ENCODE assay signal across 9 cellular contexts in the genomic region with DNA sequence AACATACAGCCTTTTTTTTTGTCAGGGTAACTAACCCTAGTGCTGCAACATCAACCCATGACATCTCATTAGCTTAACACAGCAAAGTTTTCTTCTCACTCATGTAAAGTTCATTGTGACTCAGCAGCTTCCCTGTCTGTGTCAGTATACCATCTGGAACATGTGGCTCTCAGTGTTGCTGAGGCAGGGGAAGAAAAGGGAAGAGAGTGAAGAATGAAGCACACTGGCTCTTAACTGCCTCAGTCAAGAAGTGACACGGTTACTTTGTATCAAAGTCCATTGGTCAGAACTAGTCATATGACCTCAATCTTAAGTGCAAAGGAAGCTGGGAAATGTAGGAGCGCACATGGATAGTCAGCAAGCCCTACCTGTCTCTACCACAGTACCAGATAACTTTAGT.
A peak's percentile ranks its signal among the peaks of the same experiment; 100 is the strongest.
DNase-seq lines count a peak whose midpoint lies in the region; ATAC-seq, FAIRE-seq and TF ChIP-seq lines count a peak whose summit lies in the region.
"Had no signal": no experiment of that assay in that cellular context is flagged by ENCODE, and none has a peak within 500 bp of the region (broad histone marks: within the 10 kb centered on the region; RNA-seq: fewer than 3 reads in every experiment).

No MANE protein-coding gene starts in this region.

- no peak overlapping the region; the same call in 1 of the 2 replicates for H2BK5ac ChIP-seq in H1 (ENCODE audit: low read depth, low read length)
- H2BK5ac ChIP-seq in trophoblast cell (ENCODE audit: low read depth, low read length, poor library complexity) = no peak overlapping the region

- H3K23ac ChIP-seq in H1 (ENCODE audit: insufficient read length) = no peak overlapping the region
- H3K23ac ChIP-seq in trophoblast cell (ENCODE audit: low read length) = no peak overlapping the region

- intact Hi-C loops in vagina (cut with DNase I) = no loop called here

- H3K9me3 Mint-ChIP-seq in T-helper 2 cell treated with Interferon-gamma antibody and Interleukin-4, amounts not matched to agents 5 μg/mL and 100 μg/mL, for 36 hours = no peaks in the 10 kb centered on the region

- no peaks in the 10 kb centered on the region for H3K79me1 ChIP-seq in H1 (ENCODE audit: low read depth, low read length)
- no peaks in the 10 kb centered on the region for H3K79me1 ChIP-seq in trophoblast cell (ENCODE audit: low read length)

- H3K79me2 ChIP-seq in H1 (ENCODE audit: control insufficient read depth in 1 of 2, insufficient read depth in 2 of 2, low read length in 2 of 2) (no peaks in the 10 kb centered on the region), trophoblast cell (ENCODE audit: control insufficient read depth, insufficient read depth, low read length, poor library complexity) (no peaks in the 10 kb centered on the region)

- CTCF ChIA-PET in H1 (lab: Charles Lee; ENCODE audit: partially characterized antibody) = interaction anchor here (0.6 to 1.4 kb wide), 2 partner anchors 18 to 191 kb away, joined by 3 to 4 read pairs; no protein-coding TSS in a partner anchor

- H2BK20ac ChIP-seq in H1 (ENCODE audit: low read length) = no peak overlapping the region

- no peak overlapping the region for H3K14ac ChIP-seq in H1 (ENCODE audit: insufficient read length)
- no peak overlapping the region for H3K14ac ChIP-seq in trophoblast cell (ENCODE audit: low read length)

- FAIRE-seq in H1 (lab: Jason Lieb, UNC) = no peak
- FAIRE-seq: colon had no signal

- WGBS in H1 (ENCODE audit: extremely low coverage in 1 of 2, insufficient coverage in 1 of 2, insufficient read length in 1 of 2, insufficient replicate concordance in 2 of 2, low coverage in 1 of 2, low lambda C conversion rate in 2 of 2, missing lambda C conversion rate in 1 of 2), 2 experiments = 72% methylated on average over 2 of the region's 2 CpGs; no CpG with 5 or more reads in 1 of the 2 experiments
- WGBS in trophoblast cell (ENCODE audit: extremely low coverage, insufficient coverage, insufficient read length) = no CpG with 5 or more reads among the region's 2 CpGs

- peak overlapping the region; percentile 5 for H2BK12ac ChIP-seq in H1 (ENCODE audit: low read depth, low read length)
- H2BK12ac ChIP-seq in trophoblast cell (ENCODE audit: low read length) = no peak overlapping the region

- no peaks in the 10 kb centered on the region for H3K23me2 ChIP-seq in H1 (ENCODE audit: low read depth, low read length)

- H3K4me1 ChIP-seq in H1 (replicated peaks in 1 of 4; ENCODE audit: control insufficient read depth in 3 of 4, insufficient read depth in 4 of 4, low read length in 3 of 4) (peaks cover 0 to 24% (median 11%) of the 10 kb centered on the region in 4 experiments; a peak in 3 of 7 replicates), trophoblast cell (ENCODE audit: control insufficient read depth in 1 of 2, insufficient read depth in 2 of 2, low read length in 2 of 2) (no peaks in the 10 kb centered on the region), vagina (peaks cover 16% of the 10 kb centered on the region)

- H3K9ac ChIP-seq in H1 (replicated peaks in 1 of 4; ENCODE audit: extremely low read depth in 1 of 4, low read depth in 3 of 4, low read length in 3 of 4) (no peak overlapping the region), trophoblast cell (ENCODE audit: low read length) (no peak overlapping the region)

- no peak for TF ChIP-seq RAD21 in H1 (IDR thresholded peaks at IDR 0.05 in 1 of 2, conservative IDR thresholded peaks at IDR 0.05 in 1 of 2; ENCODE audit: low read depth in 2 of 2, low read length in 2 of 2)

- no peak overlapping the region for H3K4me2 ChIP-seq in H1 (ENCODE audit: insufficient read depth in 1 of 2, low read depth in 2 of 2, low read length in 2 of 2)
- H3K4me2 ChIP-seq in trophoblast cell (ENCODE audit: low read length) = no peak overlapping the region

- peaks cover 3% of the 10 kb centered on the region for H3K4me1 Mint-ChIP-seq in T-helper 2 cell treated with Interferon-gamma antibody and Interleukin-4, amounts not matched to agents 5 μg/mL and 100 μg/mL, for 36 hours (ENCODE audit: low read depth)

- no peaks in the 10 kb centered on the region for H4K20me1 ChIP-seq in H1 (replicated peaks in 1 of 2; ENCODE audit: control insufficient read depth in 1 of 2, insufficient read depth in 2 of 2, low read length in 2 of 2)

- H3K27ac ChIP-seq in H1 (ENCODE audit: low read depth, low read length) = no peak overlapping the region
- H3K27ac ChIP-seq in trophoblast cell (ENCODE audit: low read depth, low read length) = no peak overlapping the region
- H3K27ac ChIP-seq in vagina = no peak overlapping the region

- H3K27me3 Mint-ChIP-seq in T-helper 2 cell treated with Interferon-gamma antibody and Interleukin-4, amounts not matched to agents 5 μg/mL and 100 μg/mL, for 36 hours (ENCODE audit: low read depth) = no peaks in the 10 kb centered on the region

- H2BK120ac ChIP-seq in H1 (replicated peaks; ENCODE audit: low read depth, low read length) (no peak overlapping the region), trophoblast cell (ENCODE audit: insufficient read depth, low read length, poor library complexity) (no peak overlapping the region)

- H4K8ac ChIP-seq in H1 (ENCODE audit: extremely low read depth, insufficient read depth, low read length) (no peak overlapping the region), trophoblast cell (ENCODE audit: low read depth, low read length) (no peak overlapping the region)

- H3K4me3 Mint-ChIP-seq in T-helper 2 cell treated with Interferon-gamma antibody and Interleukin-4, amounts not matched to agents 5 μg/mL and 100 μg/mL, for 36 hours = no peak overlapping the region

- TF ChIP-seq CTCF in H1 (IDR thresholded peaks at IDR 0.05; ENCODE audit: control extremely low read depth in 1 of 3, insufficient read depth in 1 of 3, low read depth in 1 of 3, low read length in 3 of 3) (no peak), vagina (IDR thresholded peaks at IDR 0.05) (no peak)

- peak; percentile 89 for DNase-seq in EH (ENCODE audit: low read depth)
- DNase-seq in MG63 = peak; percentile 28
- DNase-seq in H1 (ENCODE audit: low read depth in 1 of 2, low spot score in 2 of 2) = no peak
- DNase-seq in trophoblast cell = peak; percentile 7 to 35
- DNase-seq in vagina (ENCODE audit: extremely low spot score in 2 of 2) = no peak
- no peak for DNase-seq in T-helper 2 cell treated with Interferon-gamma antibody and Interleukin-4, amounts not matched to agents 5 μg/mL and 100 μg/mL, for 36 hours (ENCODE audit: low spot score)

- peak; percentile 65 for ATAC-seq in GM21717 (IDR thresholded peaks at IDR 0.05; ENCODE audit: unreplicated experiment)
- ATAC-seq in GM21737 (IDR thresholded peaks at IDR 0.05; ENCODE audit: unreplicated experiment) = no peak

- no peaks in the 10 kb centered on the region for H3K9me3 ChIP-seq in MG63
- no peaks in the 10 kb centered on the region for H3K9me3 ChIP-seq in H1 (ENCODE audit: insufficient read depth in 2 of 2, low read depth in 1 of 2, low read length in 1 of 2)
- no peaks in the 10 kb centered on the region for H3K9me3 ChIP-seq in trophoblast cell (ENCODE audit: insufficient read depth, low read depth, low read length)
- no peaks in the 10 kb centered on the region for H3K9me3 ChIP-seq in vagina

- H3K36me3 ChIP-seq in MG63 = no peaks in the 10 kb centered on the region; the same call in 1 of the 2 replicates
- H3K36me3 ChIP-seq in H1 (ENCODE audit: control insufficient read depth in 2 of 4, insufficient read depth in 4 of 4, low read length in 3 of 4) = no peaks in the 10 kb centered on the region
- no peaks in the 10 kb centered on the region for H3K36me3 ChIP-seq in trophoblast cell (ENCODE audit: control insufficient read depth in 1 of 2, insufficient read depth in 2 of 2, low read length in 2 of 2)
- H3K36me3 ChIP-seq in vagina = no peaks in the 10 kb centered on the region

- H2AFZ ChIP-seq in H1 (ENCODE audit: low read length) (0 out of 2 replicates have a peak overlapping the region, but pooled peaks have one; percentile 61), trophoblast cell (ENCODE audit: insufficient read depth, low read length, poor library complexity) (no peak overlapping the region)

- H3K18ac ChIP-seq in H1 (ENCODE audit: extremely low read depth, low read length) (no peak overlapping the region; the same call in 1 of the 2 replicates), trophoblast cell (ENCODE audit: low read length) (no peak overlapping the region)

- H2AK5ac ChIP-seq in H1 (ENCODE audit: low read depth, low read length) (no peak overlapping the region), trophoblast cell (ENCODE audit: low read length) (no peak overlapping the region)

- no peak overlapping the region for H3K4ac ChIP-seq in H1 (replicated peaks; ENCODE audit: insufficient read length, low read depth, low read length)
- no peak overlapping the region for H3K4ac ChIP-seq in trophoblast cell (ENCODE audit: low read depth, low read length)

- no peak overlapping the region for H4K12ac ChIP-seq in trophoblast cell (ENCODE audit: low read depth, low read length)

- H3K27ac Mint-ChIP-seq in T-helper 2 cell treated with Interferon-gamma antibody and Interleukin-4, amounts not matched to agents 5 μg/mL and 100 μg/mL, for 36 hours = no peak overlapping the region

- no peak for TF ChIP-seq EP300 in H1 (IDR thresholded peaks at IDR 0.05; ENCODE audit: borderline replicate concordance in 1 of 2, low read depth in 2 of 2, low read length in 2 of 2)

- no peaks in the 10 kb centered on the region for H3K27me3 ChIP-seq in MG63
- no peaks in the 10 kb centered on the region for H3K27me3 ChIP-seq in H1 (replicated peaks in 1 of 4; ENCODE audit: control insufficient read depth in 3 of 4, extremely low read depth in 1 of 4, insufficient read depth in 3 of 4, low read length in 3 of 4)
- no peaks in the 10 kb centered on the region for H3K27me3 ChIP-seq in trophoblast cell (ENCODE audit: insufficient read depth, low read length)
- no peaks in the 10 kb centered on the region for H3K27me3 ChIP-seq in vagina

- H3K4me3 ChIP-seq in MG63 (no peak overlapping the region), H1 (ENCODE audit: extremely low read depth in 1 of 4, insufficient read depth in 2 of 4, low read depth in 3 of 4, low read length in 4 of 4) (no peak overlapping the region), trophoblast cell (ENCODE audit: low read depth, low read length) (no peak overlapping the region), vagina (no peak overlapping the region)

- H4K91ac ChIP-seq in H1 (replicated peaks; ENCODE audit: insufficient read length, low read length) (no peak overlapping the region), trophoblast cell (ENCODE audit: low read depth, low read length) (no peak overlapping the region)

- H3K36me3 Mint-ChIP-seq in T-helper 2 cell treated with Interferon-gamma antibody and Interleukin-4, amounts not matched to agents 5 μg/mL and 100 μg/mL, for 36 hours (ENCODE audit: low read depth) = no peaks in the 10 kb centered on the region

- H2BK15ac ChIP-seq in H1 (ENCODE audit: low read length) = no peak overlapping the region

- no peak overlapping the region for H3K56ac ChIP-seq in H1 (replicated peaks; ENCODE audit: insufficient read length, low read depth, low read length)

- POLR2A ChIA-PET in H1 (lab: Charles Lee; ENCODE audit: partially characterized antibody) = no interaction called here

- TF ChIP-seq POLR2A in H1 (IDR thresholded peaks at IDR 0.05; ENCODE audit: control extremely low read depth in 1 of 2, low read depth in 2 of 2, low read length in 2 of 2) (no peak), vagina (IDR thresholded peaks at IDR 0.05) (no peak)

- H4K5ac ChIP-seq in H1 (ENCODE audit: insufficient read length, low read depth, low read length) = no peak overlapping the region

Comparison
In these comparisons a context has a peak if more than half of its experiments do, and no peak if none do; other contexts are left out.
1. DNase-seq: peak in EH (single experiment), MG63 (single experiment) and trophoblast cell (2 of 2); none in H1 (0 of 2), vagina (0 of 2) and T-helper 2 cell treated with Interferon-gamma antibody and Interleukin-4, amounts not matched to agents 5 μg/mL and 100 μg/mL, for 36 hours (single experiment).